In genomic region chr12:10033783-10034381, GRCh38 we compare ENCODE assay signal across 8 cellular contexts. TPM values are rescaled to one million over a fixed set of nuclear protein-coding genes. Genes with fewer than 3 reads are reported as not detected.
DNase-seq lines count a peak whose midpoint lies in the region; ATAC-seq and TF ChIP-seq lines count a peak whose summit lies in the region.

No MANE protein-coding gene starts in this region.

- no peaks in the 10 kb centered on the region for H3K4me1 ChIP-seq in body of pancreas

- intact Hi-C loops in body of pancreas (cut with DNase I) = no loop called here

- TF ChIP-seq POLR2A in body of pancreas (IDR thresholded peaks at IDR 0.05) = no peak

- peak in 4 of 7 experiments; percentile 14 to 51 (median 28) for TF ChIP-seq CTCF in body of pancreas (IDR thresholded peaks at IDR 0.05)

- H3K36me3 ChIP-seq in body of pancreas (replicated peaks in 1 of 2; ENCODE audit: insufficient read depth in 1 of 2, low read depth in 2 of 2) = no peaks in the 10 kb centered on the region

- no peaks in the 10 kb centered on the region for H3K27me3 ChIP-seq in body of pancreas

- no peak overlapping the region for H3K4me3 ChIP-seq in body of pancreas

- H3K9me3 ChIP-seq in body of pancreas = no peaks in the 10 kb centered on the region

- ATAC-seq in body of pancreas (no peak), GM19455 (IDR thresholded peaks at IDR 0.05; ENCODE audit: unreplicated experiment) (no peak)

- no peak overlapping the region for H3K27ac ChIP-seq in body of pancreas

- DNase-seq in COLO829 (ENCODE audit: low spot score) (peak; percentile 22), KBM-7 (peak; percentile 59), body of pancreas (no peak), midbrain (lab: John Stamatoyannopoulos, UW) (peak; percentile 8), NCI-H524 (lab: John Stamatoyannopoulos, UW) (no peak), SKM-1 treated with dmso at 0.1 percent for 144 hours (lab: John Stamatoyannopoulos, UW; ENCODE audit: unreplicated experiment) (no peak), T1000 (lab: John Stamatoyannopoulos, UW) (no peak)

- in situ Hi-C loops in KBM-7 (cut with MboI; ENCODE audit: low pct_unique_long_range_greater_than_20kb, low sequenced_read_pairs) = loop anchor here (25.0 kb wide), 1 partner anchor 103 kb away; the partner anchor contains the start of gene CLEC7A

RNA-seq across cellular contexts. Expression of gene CLEC9A, which starts 3.4 kb away (rescaled TPM):
- total RNA-seq in body of pancreas = under 1 TPM in 1 of 2 donors, not detected in 1; 0.26 TPM

RNA-seq across cellular contexts. Expression of gene CLEC12B, which starts 23.5 kb away (rescaled TPM):
- total RNA-seq in body of pancreas = not detected

RNA-seq across cellular contexts. Expression of gene CLEC1B, which starts 35.0 kb away (rescaled TPM):
- not detected for total RNA-seq in body of pancreas

Comparison
In these comparisons a context has a peak if more than half of its experiments do, and no peak if none do; other contexts are left out.
1. DNase-seq: peak in COLO829 (single experiment), KBM-7 (single experiment) and midbrain (single experiment); none in body of pancreas (0 of 4), NCI-H524 (0 of 2), SKM-1 treated with dmso at 0.1 percent for 144 hours (single experiment) and T1000 (single experiment).